19 cellular contexts compared by ENCODE assay signal in the genomic region with DNA sequence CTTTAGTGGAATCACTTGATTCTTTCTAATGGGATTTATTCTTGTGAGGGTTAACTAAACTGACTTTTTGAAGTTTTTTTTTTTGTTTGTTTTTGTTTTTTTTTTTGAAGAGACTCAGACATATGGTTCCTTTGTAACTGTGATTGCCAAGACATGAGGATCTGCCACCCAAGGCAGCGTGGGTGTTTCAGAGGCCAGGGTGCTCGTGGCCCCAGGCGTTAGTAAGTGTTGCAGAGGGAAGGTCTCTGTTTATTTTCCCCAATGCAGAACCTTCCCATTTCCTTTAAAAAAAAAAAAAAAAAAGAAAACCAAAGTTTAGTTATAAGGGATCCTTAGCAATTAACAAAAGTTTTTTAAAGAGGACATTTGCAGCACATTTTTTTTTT.
A peak's percentile ranks its signal among the peaks of the same experiment; 100 is the strongest.
DNase-seq lines count a peak whose midpoint lies in the region; ATAC-seq and TF ChIP-seq lines count a peak whose summit lies in the region.
"Had no signal": no experiment of that assay in that cellular context is flagged by ENCODE, and none has a peak within 500 bp of the region (broad histone marks: within the 10 kb centered on the region; RNA-seq: fewer than 3 reads in every experiment).

No MANE protein-coding gene starts in this region.

- H3K36me3 ChIP-seq in spleen (no peaks in the 10 kb centered on the region), prostate gland (no peaks in the 10 kb centered on the region)
- H3K36me3 ChIP-seq: BLaER1 had no signal

- WGBS in spleen, 5 donors = 63 to 73% (median 69%) methylated on average over 3 of the region's 3 CpGs
- 62% methylated on average over 3 of the region's 3 CpGs for whole genome bisulfite sequencing in prostate gland

- H3K4me3 ChIP-seq in spleen = no peak overlapping the region
- no peak overlapping the region for H3K4me3 ChIP-seq in prostate gland
- H3K4me3 ChIP-seq: BLaER1, GM12878, GM23248 had no signal

- H3K27ac ChIP-seq in spleen (no peak overlapping the region), prostate gland (no peak overlapping the region)
- H3K27ac ChIP-seq: 22Rv1, BLaER1, C4-2B, GM23248 had no signal

- peak; percentile 21 for ATAC-seq in left lobe of liver
- ATAC-seq: CD8-positive, alpha-beta T cell; GM12878 had no signal

- intact Hi-C loops in spleen (cut with DNase I; ENCODE audit: low total_unique reads) = no loop called here
- intact Hi-C loops in prostate gland (cut with DNase I) = no loop called here

- DNase-seq in NCI-H2171 treated with DMSO at 0.1 percent for 48 hours (lab: John Stamatoyannopoulos, UW) = peak; percentile 28
- DNase-seq in NCI-H2171 (lab: John Stamatoyannopoulos, UW) = no peak
- no peak for DNase-seq in left lobe of liver (ENCODE audit: low spot score)
- DNase-seq in spleen = peak; percentile 34
- DNase-seq in prostate gland (ENCODE audit: low spot score) = no peak
- no peak for DNase-seq in NOMO-1 (lab: John Stamatoyannopoulos, UW; ENCODE audit: unreplicated experiment in 2 of 2)
- DNase-seq: CD4-positive, CD25-positive, alpha-beta regulatory T cell; CD8-positive, alpha-beta T cell; DMS 273 treated with DMSO at 0.1 percent for 48 hours; DMS79; EL; GDM1; GM23248; H7; HCEC 1CT had no signal

- peaks cover 0 to 31% (median 25%) of the 10 kb centered on the region in 8 donors for H3K9me3 ChIP-seq in spleen
- H3K9me3 ChIP-seq in prostate gland = no peaks in the 10 kb centered on the region

- no peak for TF ChIP-seq CTCF in spleen (IDR thresholded peaks at IDR 0.05 in 8 of 11, conservative IDR thresholded peaks at IDR 0.05 in 3 of 11)
- TF ChIP-seq CTCF in prostate gland (IDR thresholded peaks at IDR 0.05) = no peak

- TF ChIP-seq POLR2A in spleen (IDR thresholded peaks at IDR 0.05) (no peak), prostate gland (IDR thresholded peaks at IDR 0.05) (no peak)

- H3K4me1 ChIP-seq in spleen (no peaks in the 10 kb centered on the region), prostate gland (replicated peaks) (no peaks in the 10 kb centered on the region)

- H3K27me3 ChIP-seq in spleen (replicated peaks in 1 of 7) = no peaks in the 10 kb centered on the region
- H3K27me3 ChIP-seq in prostate gland (replicated peaks; ENCODE audit: insufficient read depth) = no peaks in the 10 kb centered on the region
- H3K27me3 ChIP-seq: BLaER1 had no signal

Comparison
In these comparisons a context has a peak if more than half of its experiments do, and no peak if none do; other contexts are left out.
1. DNase-seq: peak in NCI-H2171 treated with DMSO at 0.1 percent for 48 hours (single experiment) and spleen (single experiment); none in NCI-H2171 (single experiment), left lobe of liver (single experiment), prostate gland (single experiment) and NOMO-1 (0 of 2).